In the genomic region with DNA sequence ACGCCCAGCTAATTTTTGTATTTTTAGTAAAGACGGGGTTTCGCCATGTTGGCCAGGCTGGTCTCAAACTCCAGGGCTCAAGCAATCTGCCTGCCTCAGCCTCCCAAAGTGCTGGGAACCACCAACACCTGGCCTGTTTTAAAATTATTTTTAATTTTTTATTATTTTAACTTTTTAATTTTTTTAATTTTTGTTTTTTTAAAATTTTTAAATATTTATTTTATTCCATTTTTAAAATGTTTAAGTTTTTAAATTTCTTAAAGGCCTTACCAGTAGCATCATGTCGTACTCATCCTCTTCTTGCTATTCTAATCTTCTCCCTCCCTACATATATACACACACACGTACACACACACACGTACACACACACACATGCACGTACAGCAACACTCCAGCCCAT, we compare ENCODE assay signal across 37 cellular contexts. TPM values are rescaled to one million over a fixed set of nuclear protein-coding genes. Genes with fewer than 3 reads are reported as not detected.
"Had no signal": no experiment of that assay in that cellular context is flagged by ENCODE, and none has a peak within 500 bp of the region (broad histone marks: within the 10 kb centered on the region; RNA-seq: fewer than 3 reads in every experiment).

No MANE protein-coding gene starts in this region.

- DNase-seq: Karpas-422, Kasumi-1, MG63, MM.1S, MV-4-11, NCI-H1048, NCI-H1092, NCI-H1092 treated with DMSO at 0.1 percent for 48 hours, NCI-H1105, NCI-H1105 treated with DMSO at 0.1 percent for 48 hours, NCI-H1417, NCI-H1417 treated with DMSO at 0.1 percent for 48 hours, NCI-H1436, NCI-H1436 treated with DMSO at 0.1 percent for 48 hours, NCI-H146, NCI-H1694, NCI-H1694 treated with DMSO at 0.1 percent for 48 hours, NCI-H187, NCI-H187 treated with DMSO at 0.1 percent for 48 hours, NCI-H1930, NCI-H2029, NCI-H2029 treated with DMSO at 0.1 percent for 48 hours, NCI-H2081, NCI-H2081 treated with DMSO at 0.1 percent for 48 hours, NCI-H2107, NCI-H2171, NCI-H2171 treated with DMSO at 0.1 percent for 48 hours, NCI-H2227 treated with DMSO at 0.1 percent for 48 hours, NCI-H226, NCI-H345, NCI-H446, NCI-H446 treated with DMSO at 0.1 percent for 48 hours, NCI-H510A, NCI-H510A treated with DMSO at 0.1 percent for 48 hours had no signal

RNA-seq across cellular contexts. Expression of gene LYG2, which starts 44.1 kb away (rescaled TPM):
- total RNA-seq: LHCN-M2, MCF 10A, NCI-H460 had no signal
